ENCODE assay signal across 9 cellular contexts in the genomic region with DNA sequence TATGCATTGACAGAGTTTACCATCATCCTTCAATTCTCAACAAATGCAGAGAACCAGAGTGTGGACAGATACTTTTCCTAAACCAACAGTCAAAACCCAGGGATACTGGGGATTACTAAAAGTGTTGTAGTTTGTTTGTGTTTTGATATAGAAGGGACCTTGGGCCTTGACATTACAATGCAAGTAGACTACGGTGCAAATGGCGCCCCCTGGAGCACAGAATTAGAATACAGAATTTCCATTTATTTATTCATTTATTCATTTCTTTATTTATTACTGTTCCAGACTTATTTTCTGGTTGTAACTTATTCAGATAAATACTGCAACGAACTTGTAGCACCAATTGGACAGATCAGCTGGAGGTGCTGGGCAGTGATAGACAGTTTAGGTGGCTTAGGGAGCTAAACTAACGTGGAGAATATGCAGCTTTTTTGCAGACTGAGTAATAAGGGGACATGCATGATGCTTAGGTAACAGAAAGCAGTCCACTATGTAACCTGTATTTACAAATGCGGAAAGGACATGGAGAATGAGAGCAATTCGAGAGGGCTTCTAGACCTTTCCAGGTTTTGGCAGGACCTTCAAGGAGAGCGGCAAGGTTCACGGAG. TPM values are rescaled to one million over a fixed set of nuclear protein-coding genes. Genes with fewer than 3 reads are reported as not detected.
DNase-seq lines count a peak whose midpoint lies in the region; ATAC-seq and TF ChIP-seq lines count a peak whose summit lies in the region.
"Had no signal": no experiment of that assay in that cellular context is flagged by ENCODE, and none has a peak within 500 bp of the region (broad histone marks: within the 10 kb centered on the region; RNA-seq: fewer than 3 reads in every experiment).

No MANE protein-coding gene starts in this region.

- no peak overlapping the region for H2AFZ ChIP-seq in PC-9
- no peak overlapping the region for H2AFZ ChIP-seq in trophoblast cell (ENCODE audit: insufficient read depth, low read length, poor library complexity)

- H3K79me2 ChIP-seq in PC-9 (ENCODE audit: low read depth), result peaks cover 6% of the 10 kb centered on the region; the same call in 1 of the 2 replicates
- peaks cover 6% of the 10 kb centered on the region for H3K79me2 ChIP-seq in trophoblast cell (ENCODE audit: control insufficient read depth, insufficient read depth, low read length, poor library complexity)

- TF ChIP-seq EP300 in esophagus muscularis mucosa (IDR thresholded peaks at IDR 0.05), result no peak

- H3K27ac Mint-ChIP-seq in activated T-cell treated with anti-CD3 and anti-CD28 coated beads, Interleukin-2, amount 50 U/mL, for 72 hours, result no peak overlapping the region
- H3K27ac Mint-ChIP-seq: activated naive CD4-positive, alpha-beta T cell treated with anti-CD3 and anti-CD28 coated beads, Interleukin-2, amount 50 U/mL, for 24 hours had no signal

- H3K4me1 ChIP-seq in PC-9 (replicated peaks; ENCODE audit: insufficient read depth) (peaks cover 25% of the 10 kb centered on the region), esophagus muscularis mucosa (peaks cover 15 to 52% (median 45%) of the 10 kb centered on the region in 4 donors), trophoblast cell (ENCODE audit: control insufficient read depth in 1 of 2, insufficient read depth in 2 of 2, low read length in 2 of 2) (peaks cover 18 to 25% of the 10 kb centered on the region in 2 experiments)

- H3K36me3 ChIP-seq in PC-9 (ENCODE audit: low read depth), result no peaks in the 10 kb centered on the region
- H3K36me3 ChIP-seq in esophagus muscularis mucosa, result peaks cover 0 to 12% (median 2%) of the 10 kb centered on the region in 4 donors
- peaks cover 6 to 7% of the 10 kb centered on the region in 2 experiments for H3K36me3 ChIP-seq in trophoblast cell (ENCODE audit: control insufficient read depth in 1 of 2, insufficient read depth in 2 of 2, low read length in 2 of 2)

- no peak overlapping the region for H3K4ac ChIP-seq in trophoblast cell (ENCODE audit: low read depth, low read length)

- H2BK12ac ChIP-seq in trophoblast cell (ENCODE audit: low read length), result no peak overlapping the region

- CTCF ChIA-PET in PC-9 (lab: Charles Lee), result interaction anchor here (0.5 to 2.8 kb wide), 2 partner anchors 44 to 1819 kb away, joined by 4 to 11 read pairs; no protein-coding TSS in a partner anchor

- POLR2A ChIA-PET in PC-9 (lab: Charles Lee; ENCODE audit: unreplicated experiment), result no interaction called here

- peaks cover 12% of the 10 kb centered on the region for H3K79me1 ChIP-seq in trophoblast cell (ENCODE audit: low read length)

- H3K4me2 ChIP-seq in PC-9 (no peak overlapping the region), trophoblast cell (ENCODE audit: low read length) (no peak overlapping the region)

- no peaks in the 10 kb centered on the region for H3K9me3 Mint-ChIP-seq in activated T-cell treated with anti-CD3 and anti-CD28 coated beads, Interleukin-2, amount 50 U/mL, for 72 hours
- no peaks in the 10 kb centered on the region for H3K9me3 Mint-ChIP-seq in activated T-cell treated with anti-CD3 and anti-CD28 coated beads, Interleukin-2, amount 50 U/mL, for 4 hours
- H3K9me3 Mint-ChIP-seq: activated naive CD4-positive, alpha-beta T cell treated with anti-CD3 and anti-CD28 coated beads, Interleukin-2, amount 50 U/mL, for 24 hours had no signal

- H3K27me3 ChIP-seq in PC-9 (ENCODE audit: insufficient read depth, low read depth) (no peaks in the 10 kb centered on the region), esophagus muscularis mucosa (no peaks in the 10 kb centered on the region), trophoblast cell (ENCODE audit: insufficient read depth, low read length) (no peaks in the 10 kb centered on the region)

- no peak overlapping the region for H3K18ac ChIP-seq in trophoblast cell (ENCODE audit: low read length)

- no peak for TF ChIP-seq POLR2A in esophagus muscularis mucosa (IDR thresholded peaks at IDR 0.05; ENCODE audit: low read depth)

- no peak overlapping the region for H3K9ac ChIP-seq in trophoblast cell (ENCODE audit: low read length)

- no peak overlapping the region for H2AK5ac ChIP-seq in trophoblast cell (ENCODE audit: low read length)

- no peak overlapping the region for H3K23ac ChIP-seq in trophoblast cell (ENCODE audit: low read length)

- no peak overlapping the region for H3K4me3 ChIP-seq in PC-9
- H3K4me3 ChIP-seq in esophagus muscularis mucosa, result no peak overlapping the region
- no peak overlapping the region for H3K4me3 ChIP-seq in trophoblast cell (ENCODE audit: low read depth, low read length)

- no peak overlapping the region for H4K8ac ChIP-seq in trophoblast cell (ENCODE audit: low read depth, low read length)

- no peak overlapping the region for H3K14ac ChIP-seq in trophoblast cell (ENCODE audit: low read length)

- TF ChIP-seq CTCF in PC-9 (conservative IDR thresholded peaks at IDR 0.05), result peak; percentile 93
- peak; percentile 77 to 82 (median 79) for TF ChIP-seq CTCF in esophagus muscularis mucosa (IDR thresholded peaks at IDR 0.05)

- H3K4me3 Mint-ChIP-seq in activated T-cell treated with anti-CD3 and anti-CD28 coated beads, Interleukin-2, amount 50 U/mL, for 72 hours, result no peak overlapping the region
- no peak overlapping the region for H3K4me3 Mint-ChIP-seq in activated T-cell treated with anti-CD3 and anti-CD28 coated beads, Interleukin-2, amount 50 U/mL, for 4 hours
- H3K4me3 Mint-ChIP-seq: activated naive CD4-positive, alpha-beta T cell treated with anti-CD3 and anti-CD28 coated beads, Interleukin-2, amount 50 U/mL, for 24 hours had no signal

- no peak overlapping the region for H4K12ac ChIP-seq in trophoblast cell (ENCODE audit: low read depth, low read length)

- no peak for ATAC-seq in activated T-cell treated with anti-CD3 and anti-CD28 coated beads, Interleukin-2, amount 50 U/mL, for 72 hours (replicated peaks in 1 of 2)
- no peak for ATAC-seq in activated T-cell treated with anti-CD3 and anti-CD28 coated beads, Interleukin-2, amount 50 U/mL, for 4 hours
- no peak for ATAC-seq in GM21390 (IDR thresholded peaks at IDR 0.05; ENCODE audit: unreplicated experiment)
- no peak for ATAC-seq in GM21529 (IDR thresholded peaks at IDR 0.05; ENCODE audit: unreplicated experiment)

- no peaks in the 10 kb centered on the region for H3K36me3 Mint-ChIP-seq in activated T-cell treated with anti-CD3 and anti-CD28 coated beads, Interleukin-2, amount 50 U/mL, for 72 hours (ENCODE audit: insufficient read depth in 2 of 2)
- H3K36me3 Mint-ChIP-seq in activated T-cell treated with anti-CD3 and anti-CD28 coated beads, Interleukin-2, amount 50 U/mL, for 4 hours (ENCODE audit: insufficient read depth), result no peaks in the 10 kb centered on the region
- H3K36me3 Mint-ChIP-seq: activated naive CD4-positive, alpha-beta T cell treated with anti-CD3 and anti-CD28 coated beads, Interleukin-2, amount 50 U/mL, for 24 hours had no signal

- H3K9me2 ChIP-seq in PC-9 (ENCODE audit: insufficient read depth), result no peaks in the 10 kb centered on the region

- peaks cover 25% of the 10 kb centered on the region for H3F3A ChIP-seq in PC-9 (ENCODE audit: insufficient read depth, low read depth)

- peak; percentile 6 to 11 for DNase-seq in activated T-cell treated with anti-CD3 and anti-CD28 coated beads, Interleukin-2, amount 50 U/mL, for 72 hours
- no peak for DNase-seq in activated T-cell treated with anti-CD3 and anti-CD28 coated beads, Interleukin-2, amount 50 U/mL, for 4 hours
- DNase-seq in PC-9, result peak in 1 of 2 experiments; percentile 33
- no peak for DNase-seq in esophagus muscularis mucosa (ENCODE audit: extremely low spot score)
- peak; percentile 30 to 68 for DNase-seq in trophoblast cell
- no peak for DNase-seq in T-helper 9 cell

- no peak overlapping the region for H3K27ac ChIP-seq in PC-9
- no peak overlapping the region for H3K27ac ChIP-seq in esophagus muscularis mucosa (replicated peaks in 1 of 4)
- H3K27ac ChIP-seq in trophoblast cell (ENCODE audit: low read depth, low read length), result no peak overlapping the region

- BruUV-seq in PC-9 (replicated peaks; lab: Mats Ljungman, UMichigan), result no TSS peak

- H2BK5ac ChIP-seq in trophoblast cell (ENCODE audit: low read depth, low read length, poor library complexity), result no peak overlapping the region

- no peaks in the 10 kb centered on the region for H3K4me1 Mint-ChIP-seq in activated T-cell treated with anti-CD3 and anti-CD28 coated beads, Interleukin-2, amount 50 U/mL, for 72 hours (ENCODE audit: low read depth)
- H3K4me1 Mint-ChIP-seq in activated T-cell treated with anti-CD3 and anti-CD28 coated beads, Interleukin-2, amount 50 U/mL, for 4 hours (ENCODE audit: low read depth), result no peaks in the 10 kb centered on the region
- H3K4me1 Mint-ChIP-seq: activated naive CD4-positive, alpha-beta T cell treated with anti-CD3 and anti-CD28 coated beads, Interleukin-2, amount 50 U/mL, for 24 hours had no signal

- 54% methylated on average over 8 of the region's 8 CpGs for WGBS in esophagus muscularis mucosa
- no CpG with 5 or more reads among the region's 8 CpGs for WGBS in trophoblast cell (ENCODE audit: extremely low coverage, insufficient coverage, insufficient read length)

- no peak overlapping the region for H2BK120ac ChIP-seq in trophoblast cell (ENCODE audit: insufficient read depth, low read length, poor library complexity)

- intact Hi-C loops in PC-9 (cut with micrococcal nuclease; ENCODE audit: unreplicated experiment) (loop anchor here (1.0 kb wide), 2 partner anchors 44 to 51 kb away; no protein-coding TSS in a partner anchor), esophagus muscularis mucosa (cut with DNase I) (loop anchor here (1.0 to 5.0 kb wide), 2 partner anchors 44 to 51 kb away; no protein-coding TSS in a partner anchor)

- peaks cover 8% of the 10 kb centered on the region for H3K27me3 Mint-ChIP-seq in activated T-cell treated with anti-CD3 and anti-CD28 coated beads, Interleukin-2, amount 50 U/mL, for 72 hours (ENCODE audit: low read depth)
- peaks cover 15% of the 10 kb centered on the region for H3K27me3 Mint-ChIP-seq in activated T-cell treated with anti-CD3 and anti-CD28 coated beads, Interleukin-2, amount 50 U/mL, for 4 hours (ENCODE audit: low read depth)

- no peak overlapping the region for H4K91ac ChIP-seq in trophoblast cell (ENCODE audit: low read depth, low read length)

- no peaks in the 10 kb centered on the region for H3K9me3 ChIP-seq in PC-9 (ENCODE audit: insufficient read depth, low read depth)
- no peaks in the 10 kb centered on the region for H3K9me3 ChIP-seq in esophagus muscularis mucosa
- H3K9me3 ChIP-seq in trophoblast cell (ENCODE audit: insufficient read depth, low read depth, low read length), result no peaks in the 10 kb centered on the region

- H4K20me1 ChIP-seq in PC-9 (ENCODE audit: insufficient read depth), result 0 out of 2 replicates have a peak, but pooled peaks cover 6% of the 10 kb centered on the region

RNA-seq across cellular contexts. Expression of a gene that starts 42.6 kb away (rescaled TPM):
- total RNA-seq in activated T-cell treated with anti-CD3 and anti-CD28 coated beads, Interleukin-2, amount 50 U/mL, for 72 hours, result not detected
- under 1 TPM; 0.15 to 0.29 (median 0.16) TPM for total RNA-seq in activated T-cell treated with anti-CD3 and anti-CD28 coated beads, Interleukin-2, amount 50 U/mL, for 4 hours
- total RNA-seq in PC-9 (2021) (25.8 and 30.7 TPM in 2 replicates), esophagus muscularis mucosa (10 to 100 TPM; 37.4 to 77.1 (median 54.6) TPM)
- 42.1 and 42.5 TPM in 2 replicates for polyA plus RNA-seq in trophoblast cell (2013)

Comparison
In these comparisons a context has a peak if more than half of its experiments do, and no peak if none do; other contexts are left out.
1. DNase-seq: peak in activated T-cell treated with anti-CD3 and anti-CD28 coated beads, Interleukin-2, amount 50 U/mL, for 72 hours (2 of 2) and trophoblast cell (2 of 2); none in activated T-cell treated with anti-CD3 and anti-CD28 coated beads, Interleukin-2, amount 50 U/mL, for 4 hours (single experiment), esophagus muscularis mucosa (single experiment) and T-helper 9 cell (single experiment).
2. RNA of a gene that starts 42.6 kb away (total RNA-seq): 37.4 to 77.1 TPM in esophagus muscularis mucosa and 25.8 to 30.7 TPM in PC-9; 0.15 to 0.29 TPM in activated T-cell treated with anti-CD3 and anti-CD28 coated beads, Interleukin-2, amount 50 U/mL, for 4 hours and not detected in activated T-cell treated with anti-CD3 and anti-CD28 coated beads, Interleukin-2, amount 50 U/mL, for 72 hours; every median in the first group is over 10 times any median in the second.